ENCODE assay signal across 1 cellular context in genomic region chr5:55307383-55308253, GRCh38.
A peak's percentile ranks its signal among the peaks of the same experiment; 100 is the strongest.
TF ChIP-seq lines count a peak whose summit lies in the region.

Gene DHX29 (minus strand): TSS chr5:55307694. CDS start chr5:55307573, 121 bp downstream.
Gene MTREX (plus strand): TSS chr5:55307989. CDS start chr5:55308014, 25 bp downstream.

TF ChIP-seq in GM12878, 131 proteins besides CTCF, POLR2A, EP300 and RAD21 (continued from another document and continues in another):
- TF ChIP-seq JUND (IDR thresholded peaks at IDR 0.05; ENCODE audit: low read depth, low read length) (no peak), ELK1 (IDR thresholded peaks at IDR 0.05; ENCODE audit: low read depth, low read length) (peak; percentile 61; the same call in 1 of the 2 replicates), SIX5 (IDR thresholded peaks at IDR 0.05; ENCODE audit: low read depth, low read length, severe bottlenecking) (peak; percentile 55), MYC (IDR thresholded peaks at IDR 0.05; ENCODE audit: insufficient read depth, insufficient read length, insufficient replicate concordance, low read length, severe bottlenecking) (no peak), IRF4 (IDR thresholded peaks at IDR 0.05; ENCODE audit: low read depth, low read length) (peak; percentile 38; the same call in 1 of the 2 replicates), TBL1XR1 (IDR thresholded peaks at IDR 0.05; ENCODE audit: low read depth, low read length) (peak; percentile 78; the same call in 1 of the 2 replicates), CREB1 (IDR thresholded peaks at IDR 0.05; ENCODE audit: low read depth) (peak; percentile 95), ZNF622 (IDR thresholded peaks at IDR 0.05) (no peak), FOS (IDR thresholded peaks at IDR 0.05; ENCODE audit: borderline replicate concordance, extremely low read depth, insufficient read length) (no peak), SMAD1 (IDR thresholded peaks at IDR 0.05; ENCODE audit: low read depth, partially characterized antibody) (peak; percentile 69), ZNF687 (IDR thresholded peaks at IDR 0.05) (peak; percentile 79), SRF (IDR thresholded peaks at IDR 0.05; ENCODE audit: low read depth in 2 of 2, low read length in 2 of 2) (0 out of 4 replicates have a peak, but pooled peaks of 1 of the 2 experiments have one; percentile 2), MTA3 (IDR thresholded peaks at IDR 0.05; ENCODE audit: borderline replicate concordance, low read length) (no peak), DPF2 (IDR thresholded peaks at IDR 0.05) (no peak; the same call in 1 of the 2 replicates), E4F1 (IDR thresholded peaks at IDR 0.05; ENCODE audit: borderline replicate concordance, partially characterized antibody) (peak; percentile 27), CUX1 (IDR thresholded peaks at IDR 0.05; ENCODE audit: insufficient replicate concordance, low read depth, low read length) (no peak), ZNF217 (IDR thresholded peaks at IDR 0.05) (no peak), BCL3 (IDR thresholded peaks at IDR 0.05; ENCODE audit: borderline replicate concordance, insufficient read depth, low read depth, low read length, poor library complexity, severe bottlenecking) (no peak), NRF1 (conservative IDR thresholded peaks at IDR 0.05; ENCODE audit: low read depth, low read length) (no peak), ZNF24 (IDR thresholded peaks at IDR 0.05) (no peak), RBBP5 (conservative IDR thresholded peaks at IDR 0.05) (no peak; the same call in 1 of the 2 replicates), ETV6 (conservative IDR thresholded peaks at IDR 0.05 in 1 of 2, IDR thresholded peaks at IDR 0.05 in 1 of 2; ENCODE audit: borderline replicate concordance in 1 of 2, low read depth in 1 of 2) (no peak), KAT2A (conservative IDR thresholded peaks at IDR 0.05; ENCODE audit: control insufficient read depth, low read depth, low read length) (no peak), SMAD5 (IDR thresholded peaks at IDR 0.05; ENCODE audit: low read depth) (peak; percentile 74), MEF2B (IDR thresholded peaks at IDR 0.05; ENCODE audit: partially characterized antibody, poor library complexity, severe bottlenecking) (peak; percentile 22), USF1 (IDR thresholded peaks at IDR 0.05; ENCODE audit: borderline replicate concordance, extremely low read length, insufficient read depth, low read depth, low read length) (no peak), TCF7 (IDR thresholded peaks at IDR 0.05; ENCODE audit: borderline replicate concordance) (no peak), HCFC1 (IDR thresholded peaks at IDR 0.05; ENCODE audit: low read length) (peak; percentile 64), ZBTB11 (CRISPR knock-in tag; IDR thresholded peaks at IDR 0.05) (no peak), YBX1 (IDR thresholded peaks at IDR 0.05) (no peak; the same call in 1 of the 2 replicates), CBFB (IDR thresholded peaks at IDR 0.05; ENCODE audit: low read depth) (peak; percentile 79), NR2C1 (IDR thresholded peaks at IDR 0.05) (no peak), CEBPB (IDR thresholded peaks at IDR 0.05; ENCODE audit: borderline replicate concordance in 1 of 2, low read depth in 2 of 2, low read length in 2 of 2) (no peak), PBX3 (IDR thresholded peaks at IDR 0.05; ENCODE audit: insufficient replicate concordance, low read depth, low read length) (no peak), CBX5 (IDR thresholded peaks at IDR 0.05; ENCODE audit: low read depth) (peak; percentile 84; the same call in 1 of the 2 replicates), ZZZ3 (IDR thresholded peaks at IDR 0.05; ENCODE audit: control insufficient read depth, insufficient read length, low read depth) (no peak), ZNF274 (IDR thresholded peaks at IDR 0.05; ENCODE audit: insufficient read depth, insufficient read length) (no peak), FOXK2 (IDR thresholded peaks at IDR 0.05) (no peak), PML (IDR thresholded peaks at IDR 0.05; ENCODE audit: low read length) (peak; percentile 66), RELA (IDR thresholded peaks at IDR 0.05; ENCODE audit: borderline replicate concordance, partially characterized antibody) (peak; percentile 69), MXI1 (IDR thresholded peaks at IDR 0.05; ENCODE audit: low read depth, low read length) (peak; percentile 53)
